12 cellular contexts compared by ENCODE assay signal in genomic region chr11:75344186-75344585, GRCh38. TPM values are rescaled to one million over a fixed set of nuclear protein-coding genes. Genes with fewer than 3 reads are reported as not detected.
A peak's percentile ranks its signal among the peaks of the same experiment; 100 is the strongest.
DNase-seq lines count a peak whose midpoint lies in the region; ATAC-seq and TF ChIP-seq lines count a peak whose summit lies in the region.
"Had no signal": no experiment of that assay in that cellular context is flagged by ENCODE, and none has a peak within 500 bp of the region (broad histone marks: within the 10 kb centered on the region; RNA-seq: fewer than 3 reads in every experiment).

No MANE protein-coding gene starts in this region.

- H4K20me1 ChIP-seq in BLaER1: peaks cover 6% of the 10 kb centered on the region; the same call in 1 of the 2 replicates

- H3K36me3 ChIP-seq in BLaER1: 0 out of 2 replicates have a peak, but pooled peaks cover 17% of the 10 kb centered on the region
- H3K36me3 ChIP-seq in HEK293 (ENCODE audit: control insufficient read depth in 2 of 2, insufficient read depth in 1 of 2, low read length in 2 of 2): no peaks in the 10 kb centered on the region
- no peaks in the 10 kb centered on the region for H3K36me3 ChIP-seq in esophagus (ENCODE audit: control insufficient read depth in 2 of 2, insufficient read depth in 2 of 2, low read length in 1 of 2)
- no peaks in the 10 kb centered on the region for H3K36me3 ChIP-seq in ovary

- peaks cover 99% of the 10 kb centered on the region for H3K4me1 ChIP-seq in BLaER1
- H3K4me1 ChIP-seq in HEK293 (ENCODE audit: control insufficient read depth, insufficient read depth, low read length): peaks cover 4% of the 10 kb centered on the region; the same call in 1 of the 2 replicates
- peaks cover 34 to 62% of the 10 kb centered on the region in 2 donors for H3K4me1 ChIP-seq in esophagus (ENCODE audit: control insufficient read depth in 2 of 2, insufficient read depth in 2 of 2, low read length in 1 of 2)
- peaks cover 52% of the 10 kb centered on the region for H3K4me1 ChIP-seq in ovary (ENCODE audit: insufficient read depth)

- no peak for TF ChIP-seq EP300 in ovary (IDR thresholded peaks at IDR 0.05)

- TF ChIP-seq CTCF in HEK293 (tag by site-specific recombination; IDR thresholded peaks at IDR 0.05): no peak
- TF ChIP-seq CTCF in ovary (IDR thresholded peaks at IDR 0.05): no peak

- DNase-seq in ovary (peak in 1 of 5 donors; percentile 32), G401 (ENCODE audit: low spot score) (no peak)
- DNase-seq: head of caudate nucleus, HFFc6, NCI-H446 treated with DMSO at 0.1 percent for 48 hours, SIG-M5 had no signal

- CTCF ChIA-PET in HEK293 (lab: Yijun Ruan, JAX): no interaction called here

- H3K4me2 ChIP-seq in BLaER1: peak overlapping the region; percentile 93

- intact Hi-C loops in ovary (cut with DNase I): no loop called here

- H3K27ac ChIP-seq in BLaER1 (peak overlapping the region; percentile 96), HEK293 (ENCODE audit: extremely low read depth, low read depth, low read length) (no peak overlapping the region), esophagus (ENCODE audit: low read depth in 2 of 2, low read length in 1 of 2) (peak overlapping the region; percentile 9 to 57), ovary (peak overlapping the region; percentile 31 to 72)

- peak overlapping the region; percentile 93 for H3K9ac ChIP-seq in BLaER1

- H3K9me3 ChIP-seq in BLaER1 (no peaks in the 10 kb centered on the region), HEK293 (ENCODE audit: control insufficient read depth, insufficient read depth, low read depth, low read length) (no peaks in the 10 kb centered on the region), esophagus (ENCODE audit: control insufficient read depth in 2 of 2, insufficient read depth in 1 of 2, low read depth in 1 of 2, low read length in 1 of 2) (no peaks in the 10 kb centered on the region), ovary (no peaks in the 10 kb centered on the region)

- peak overlapping the region; percentile 51; the same call in 1 of the 2 replicates for H3K4me3 ChIP-seq in BLaER1
- no peak overlapping the region for H3K4me3 ChIP-seq in HEK293 (ENCODE audit: low read depth, low read length)
- no peak overlapping the region for H3K4me3 ChIP-seq in esophagus (ENCODE audit: low read depth in 1 of 2, low read length in 2 of 2)
- H3K4me3 ChIP-seq in ovary: no peak overlapping the region

- POLR2A ChIA-PET in HEK293 (lab: Yijun Ruan, JAX): no interaction called here

- in situ Hi-C loops in G401 (cut with HindIII; ENCODE audit: low sequenced_read_pairs): no loop called here

- 74 to 90% methylated on average over 3 of the region's 3 CpGs for WGBS in esophagus, 2 donors
- 84 to 86% (median 85%) methylated on average over 3 of the region's 3 CpGs for WGBS in ovary, 3 donors

- no peak for TF ChIP-seq POLR2A in ovary (IDR thresholded peaks at IDR 0.05)

- H3K27me3 ChIP-seq in BLaER1 (no peaks in the 10 kb centered on the region), esophagus (ENCODE audit: control insufficient read depth in 1 of 2, insufficient read depth in 2 of 2, low read length in 2 of 2) (no peaks in the 10 kb centered on the region), ovary (no peaks in the 10 kb centered on the region)

- ATAC-seq in HG03280 (IDR thresholded peaks at IDR 0.05; ENCODE audit: unreplicated experiment) (no peak), GM21576 (IDR thresholded peaks at IDR 0.05; ENCODE audit: unreplicated experiment) (no peak), HG03342 (IDR thresholded peaks at IDR 0.05; ENCODE audit: unreplicated experiment) (no peak)

TF ChIP-seq in HEK293, 187 proteins besides CTCF, POLR2A, EP300 and RAD21:
- TF ChIP-seq ZNF768 (tag by site-specific recombination; IDR thresholded peaks at IDR 0.05) (0 out of 2 replicates have a peak, but pooled peaks have one; percentile 38), SP7 (tag by site-specific recombination; IDR thresholded peaks at IDR 0.05) (no peak), SETDB1 (IDR thresholded peaks at IDR 0.05; ENCODE audit: insufficient read length, low read length) (no peak), ZNF677 (tag by site-specific recombination; IDR thresholded peaks at IDR 0.05) (no peak), ZNF354C (tag by site-specific recombination; IDR thresholded peaks at IDR 0.05; ENCODE audit: borderline replicate concordance, low read depth) (no peak)

RNA-seq across cellular contexts. Expression of gene ARRB1, which starts 7.3 kb away (rescaled TPM):
- 1 to 10 TPM; 4.9 to 5.0 TPM for polyA plus RNA-seq in esophagus
- total RNA-seq in ovary: 10 to 100 TPM; 16.5 to 68.0 (median 30.6) TPM
- 10 to 100 TPM; 15.2 to 27.2 TPM for polyA plus RNA-seq in ovary
- 39.0 and 44.6 TPM in 2 replicates for total RNA-seq in G401 (2014; rRNA removed; shearing (Covaris generic))

RNA-seq across cellular contexts. Expression of gene RPS3, which starts 55.1 kb away (rescaled TPM):
- polyA plus RNA-seq in esophagus (1,000 to 10,000 TPM; 1,864 to 2,574 TPM), ovary (1,000 to 10,000 TPM; 3,268 to 7,073 TPM)
- 1,000 to 10,000 TPM; 4,127 to 7,276 (median 5,342) TPM for total RNA-seq in ovary
- 2,959 and 3,951 TPM in 2 replicates for total RNA-seq in G401 (2014; rRNA removed; shearing (Covaris generic))
